10 cellular contexts compared by ENCODE assay signal in genomic region chr15:89197503-89197971, GRCh38. TPM values are rescaled to one million over a fixed set of nuclear protein-coding genes. Genes with fewer than 3 reads are reported as not detected.
DNase-seq lines count a peak whose midpoint lies in the region; ATAC-seq and TF ChIP-seq lines count a peak whose summit lies in the region.
"Had no signal": no experiment of that assay in that cellular context is flagged by ENCODE, and none has a peak within 500 bp of the region (broad histone marks: within the 10 kb centered on the region; RNA-seq: fewer than 3 reads in every experiment).

No MANE protein-coding gene starts in this region.

- TF ChIP-seq CTCF in osteocyte (IDR thresholded peaks at IDR 0.05) (no peak), Caco-2 (IDR thresholded peaks at IDR 0.05; ENCODE audit: insufficient read depth in 1 of 2, low read depth in 1 of 2, low read length in 1 of 2, severe bottlenecking in 1 of 2, unreplicated experiment in 1 of 2) (no peak)

- H3K27ac Mint-ChIP-seq in activated T-helper 1 cell treated with anti-CD3 and anti-CD28 coated beads, Interleukin-12 subunit alpha, Interleukin-12 subunit beta, Interleukin-2, Interleukin-4 antibody, amounts not matched to agents 30 ng/mL and 10 ng/mL and 1 ng/mL, durations not matched to agents 14 hours and 24 hours and 36 hours: peak overlapping the region; percentile 78
- H3K27ac Mint-ChIP-seq in osteocyte (ENCODE audit: unreplicated experiment) (no peak overlapping the region), Caco-2 (ENCODE audit: unreplicated experiment) (no peak overlapping the region)

- peaks cover 1% of the 10 kb centered on the region for H3K36me3 ChIP-seq in Caco-2 (ENCODE audit: control insufficient read depth, insufficient read depth, low read length)

- H3K4me3 Mint-ChIP-seq in activated T-helper 1 cell treated with anti-CD3 and anti-CD28 coated beads, Interleukin-12 subunit alpha, Interleukin-12 subunit beta, Interleukin-2, Interleukin-4 antibody, amounts not matched to agents 30 ng/mL and 10 ng/mL and 1 ng/mL, durations not matched to agents 14 hours and 24 hours and 36 hours: no peak overlapping the region
- H3K4me3 Mint-ChIP-seq in osteocyte (ENCODE audit: unreplicated experiment): no peak overlapping the region
- H3K4me3 Mint-ChIP-seq in Caco-2 (ENCODE audit: unreplicated experiment): no peak overlapping the region

- no peaks in the 10 kb centered on the region for H3K27me3 ChIP-seq in Caco-2 (replicated peaks; ENCODE audit: control insufficient read depth, insufficient read depth, low read length)
- H3K27me3 ChIP-seq: SJSA1 had no signal

- peak; percentile 82 for ATAC-seq in stimulated activated naive CD8-positive, alpha-beta T cell treated with anti-CD3 and anti-CD28 coated beads, Interleukin-15, Interleukin-2, amounts not matched to agents 100 U/mL and 50 U/mL, for 24 hours
- no peak for ATAC-seq in GM21447 (IDR thresholded peaks at IDR 0.05; ENCODE audit: unreplicated experiment)

- no peaks in the 10 kb centered on the region for H3K27me3 Mint-ChIP-seq in activated T-helper 1 cell treated with anti-CD3 and anti-CD28 coated beads, Interleukin-12 subunit alpha, Interleukin-12 subunit beta, Interleukin-2, Interleukin-4 antibody, amounts not matched to agents 30 ng/mL and 10 ng/mL and 1 ng/mL, durations not matched to agents 14 hours and 24 hours and 36 hours (ENCODE audit: insufficient read depth)
- no peaks in the 10 kb centered on the region for H3K27me3 Mint-ChIP-seq in osteocyte (ENCODE audit: unreplicated experiment)
- no peaks in the 10 kb centered on the region for H3K27me3 Mint-ChIP-seq in Caco-2 (ENCODE audit: insufficient read depth, unreplicated experiment)

- H3K9me3 ChIP-seq in Caco-2: no peaks in the 10 kb centered on the region
- H3K9me3 ChIP-seq: SJSA1 had no signal

- H3K4me1 ChIP-seq in Caco-2: no peaks in the 10 kb centered on the region
- H3K4me1 ChIP-seq: SJSA1 had no signal

- intact Hi-C loops in activated T-helper 1 cell treated with anti-CD3 and anti-CD28 coated beads, Interleukin-12 subunit alpha, Interleukin-12 subunit beta, Interleukin-2, Interleukin-4 antibody, amounts not matched to agents 30 ng/mL and 10 ng/mL and 1 ng/mL, durations not matched to agents 14 hours and 24 hours and 36 hours (cut with micrococcal nuclease): no loop called here
- intact Hi-C loops in Caco-2 (cut with micrococcal nuclease; ENCODE audit: unreplicated experiment): no loop called here

- BruUV-seq in Caco-2 (replicated peaks; lab: Mats Ljungman, UMichigan): no TSS peak

- H3K36me3 Mint-ChIP-seq in activated T-helper 1 cell treated with anti-CD3 and anti-CD28 coated beads, Interleukin-12 subunit alpha, Interleukin-12 subunit beta, Interleukin-2, Interleukin-4 antibody, amounts not matched to agents 30 ng/mL and 10 ng/mL and 1 ng/mL, durations not matched to agents 14 hours and 24 hours and 36 hours (ENCODE audit: low read depth): peaks cover 25% of the 10 kb centered on the region
- peaks cover 39% of the 10 kb centered on the region for H3K36me3 Mint-ChIP-seq in osteocyte (ENCODE audit: unreplicated experiment)
- peaks cover 25% of the 10 kb centered on the region for H3K36me3 Mint-ChIP-seq in Caco-2 (ENCODE audit: insufficient read depth, unreplicated experiment)

- POLR2A ChIA-PET in Caco-2 (lab: Charles Lee): no interaction called here

- H3K4me3 ChIP-seq in Caco-2 (ENCODE audit: low read depth, low read length): no peak overlapping the region
- H3K4me3 ChIP-seq: SJSA1 had no signal

- DNase-seq in NCI-H510A (lab: John Stamatoyannopoulos, UW): peak; percentile 31
- DNase-seq in NCI-H510A treated with DMSO at 0.1 percent for 48 hours (lab: John Stamatoyannopoulos, UW): no peak
- no peak for DNase-seq in activated T-helper 1 cell treated with anti-CD3 and anti-CD28 coated beads, Interleukin-12 subunit alpha, Interleukin-12 subunit beta, Interleukin-2, Interleukin-4 antibody, amounts not matched to agents 30 ng/mL and 10 ng/mL and 1 ng/mL, durations not matched to agents 14 hours and 24 hours and 36 hours (ENCODE audit: low spot score)
- peak; percentile 64 for DNase-seq in iPS DF 19.7 (ENCODE audit: low read depth, low spot score)
- peak; percentile 17 for DNase-seq in stimulated activated naive CD8-positive, alpha-beta T cell treated with anti-CD3 and anti-CD28 coated beads, Interleukin-15, Interleukin-2, amounts not matched to agents 100 U/mL and 50 U/mL, for 24 hours
- DNase-seq in osteocyte (ENCODE audit: extremely low spot score, unreplicated experiment): no peak
- no peak for DNase-seq in Caco-2

- CTCF ChIA-PET in Caco-2 (lab: Charles Lee): no interaction called here

- H3K9me3 Mint-ChIP-seq in activated T-helper 1 cell treated with anti-CD3 and anti-CD28 coated beads, Interleukin-12 subunit alpha, Interleukin-12 subunit beta, Interleukin-2, Interleukin-4 antibody, amounts not matched to agents 30 ng/mL and 10 ng/mL and 1 ng/mL, durations not matched to agents 14 hours and 24 hours and 36 hours: no peaks in the 10 kb centered on the region
- H3K9me3 Mint-ChIP-seq in osteocyte (ENCODE audit: unreplicated experiment) (no peaks in the 10 kb centered on the region), Caco-2 (ENCODE audit: unreplicated experiment) (no peaks in the 10 kb centered on the region)

- peaks cover 20% of the 10 kb centered on the region for H3K4me1 Mint-ChIP-seq in activated T-helper 1 cell treated with anti-CD3 and anti-CD28 coated beads, Interleukin-12 subunit alpha, Interleukin-12 subunit beta, Interleukin-2, Interleukin-4 antibody, amounts not matched to agents 30 ng/mL and 10 ng/mL and 1 ng/mL, durations not matched to agents 14 hours and 24 hours and 36 hours (ENCODE audit: low read depth)
- H3K4me1 Mint-ChIP-seq in osteocyte (ENCODE audit: unreplicated experiment): peaks cover 4% of the 10 kb centered on the region
- H3K4me1 Mint-ChIP-seq in Caco-2 (ENCODE audit: low read depth, unreplicated experiment): no peaks in the 10 kb centered on the region

RNA-seq across cellular contexts. Expression of gene RLBP1, which starts 23.8 kb away (rescaled TPM):
- not detected in 2 replicates for total RNA-seq in activated T-helper 1 cell treated with anti-CD3 and anti-CD28 coated beads, Interleukin-12 subunit alpha, Interleukin-12 subunit beta, Interleukin-2, Interleukin-4 antibody, amounts not matched to agents 30 ng/mL and 10 ng/mL and 1 ng/mL, durations not matched to agents 14 hours and 24 hours and 36 hours
- not detected in 2 replicates for total RNA-seq in osteocyte
- not detected in 2 replicates for total RNA-seq in Caco-2 (2022)
- total RNA-seq: epithelial cell of proximal tubule, SJSA1 had no signal

RNA-seq across cellular contexts. Expression of gene FANCI, which starts 46.2 kb away (rescaled TPM):
- 167 and 172 TPM in 2 replicates for total RNA-seq in activated T-helper 1 cell treated with anti-CD3 and anti-CD28 coated beads, Interleukin-12 subunit alpha, Interleukin-12 subunit beta, Interleukin-2, Interleukin-4 antibody, amounts not matched to agents 30 ng/mL and 10 ng/mL and 1 ng/mL, durations not matched to agents 14 hours and 24 hours and 36 hours
- 11.3 and 14.9 TPM in 2 replicates for total RNA-seq in osteocyte
- total RNA-seq in Caco-2 (2022): 94.2 and 101 TPM in 2 replicates

Comparison
In these comparisons a context has a peak if more than half of its experiments do, and no peak if none do; other contexts are left out.
1. DNase-seq: peak in NCI-H510A (single experiment), iPS DF 19.7 (single experiment) and stimulated activated naive CD8-positive, alpha-beta T cell treated with anti-CD3 and anti-CD28 coated beads, Interleukin-15, Interleukin-2, amounts not matched to agents 100 U/mL and 50 U/mL, for 24 hours (single experiment); none in NCI-H510A treated with DMSO at 0.1 percent for 48 hours (single experiment), activated T-helper 1 cell treated with anti-CD3 and anti-CD28 coated beads, Interleukin-12 subunit alpha, Interleukin-12 subunit beta, Interleukin-2, Interleukin-4 antibody, amounts not matched to agents 30 ng/mL and 10 ng/mL and 1 ng/mL, durations not matched to agents 14 hours and 24 hours and 36 hours (single experiment), osteocyte (single experiment) and Caco-2 (0 of 2).